4 cellular contexts compared by ENCODE assay signal in genomic region chr16:15351251-15351650, GRCh38. TPM values are rescaled to one million over a fixed set of nuclear protein-coding genes. Genes with fewer than 3 reads are reported as not detected.
"Had no signal": no experiment of that assay in that cellular context is flagged by ENCODE, and none has a peak within 500 bp of the region (broad histone marks: within the 10 kb centered on the region; RNA-seq: fewer than 3 reads in every experiment).

No MANE protein-coding gene starts in this region.

RNA-seq across cellular contexts. Expression of gene MPV17L, which starts 44.3 kb away (rescaled TPM):
- total RNA-seq: activated CD4-positive, alpha-beta memory T cell treated with anti-CD3 and anti-CD28 coated beads for 36 hours; activated naive CD4-positive, alpha-beta T cell treated with anti-CD3 and anti-CD28 coated beads for 36 hours; activated naive CD4-positive, alpha-beta T cell treated with anti-CD3 and anti-CD28 coated beads, Interleukin-2, amount 50 U/mL, for 72 hours; activated T-helper 17 cell treated with anti-CD3 and anti-CD28 coated beads, Interleukin-2, amount 50 U/mL, for 72 hours had no signal
